Comparison of ENCODE assay signal across 8 cellular contexts in the genomic region with DNA sequence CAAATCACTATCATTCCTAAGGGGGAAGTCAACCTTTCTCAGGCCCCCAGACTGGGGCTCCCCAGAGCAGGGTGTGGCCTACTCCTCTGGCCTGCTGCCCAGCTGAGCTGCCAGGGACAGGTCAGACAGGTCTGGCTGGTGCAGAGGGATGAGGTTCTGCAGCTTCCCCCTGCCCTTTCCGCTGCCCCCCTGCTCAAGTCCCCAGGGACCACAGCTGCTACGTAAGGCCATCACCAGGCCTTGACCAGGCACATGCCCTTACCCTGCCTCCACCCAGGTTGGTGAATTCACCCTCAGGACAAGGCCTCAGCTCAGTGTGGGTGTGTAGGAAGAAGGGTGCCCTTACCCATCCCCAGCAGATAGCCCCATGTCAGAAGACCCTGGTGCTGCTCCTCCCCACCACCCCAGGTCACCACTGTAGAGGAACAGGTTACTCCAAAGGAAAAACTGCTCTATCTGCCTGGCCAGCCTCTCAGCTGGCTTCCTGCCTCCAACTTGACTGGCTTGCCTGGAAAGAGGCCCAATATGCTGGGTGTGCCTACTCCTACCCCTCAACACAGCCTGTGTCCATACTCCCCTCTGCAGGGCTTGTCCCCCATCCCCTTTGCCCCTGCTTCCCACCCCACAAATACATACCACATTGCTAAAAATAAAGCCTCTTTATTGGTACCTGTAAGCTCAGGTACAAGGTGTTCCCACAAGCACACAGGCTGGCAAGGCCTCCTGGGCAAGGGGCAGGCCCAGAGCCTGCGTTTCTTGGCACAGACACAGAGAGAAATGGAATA. TPM values are rescaled to one million over a fixed set of nuclear protein-coding genes. Genes with fewer than 3 reads are reported as not detected.
DNase-seq lines count a peak whose midpoint lies in the region; ATAC-seq and TF ChIP-seq lines count a peak whose summit lies in the region.

No MANE protein-coding gene starts in this region.

- H3K4me3 ChIP-seq in PC-9 (no peak overlapping the region; the same call in 1 of the 2 replicates), fibroblast of lung (replicated peaks in 1 of 4; ENCODE audit: control extremely low read depth in 1 of 4, insufficient read depth in 1 of 4, low read depth in 3 of 4, low read length in 4 of 4) (no peak overlapping the region), psoas muscle (peak overlapping the region; percentile 6)

- no peaks in the 10 kb centered on the region for H3K9me2 ChIP-seq in PC-9 (ENCODE audit: insufficient read depth)

- H2AFZ ChIP-seq in PC-9: no peak overlapping the region
- no peak overlapping the region for H2AFZ ChIP-seq in fibroblast of lung (ENCODE audit: low read length)

- DNase-seq in EL (peak; percentile 48), PC-9 (peak; percentile 92 to 97), fibroblast of lung (ENCODE audit: low read depth in 2 of 2) (peak; percentile 26 to 45), psoas muscle (peak; percentile 59 to 66), GM20000 (ENCODE audit: low spot score) (no peak)
- no peak for DNase-seq in activated CD4-positive, CD25-positive, alpha-beta regulatory T cell (lab: John Stamatoyannopoulos, UW)

- H3K27ac ChIP-seq in PC-9 (peak overlapping the region; percentile 77), fibroblast of lung (ENCODE audit: insufficient read depth, low read length) (no peak overlapping the region), psoas muscle (peak overlapping the region; percentile 77)

- ATAC-seq in psoas muscle (peak in 2 of 4 donors; percentile 18 to 24), GM18867 (IDR thresholded peaks at IDR 0.05; ENCODE audit: unreplicated experiment) (no peak), GM21423 (IDR thresholded peaks at IDR 0.05; ENCODE audit: unreplicated experiment) (no peak)

- BruUV-seq in PC-9 (replicated peaks; lab: Mats Ljungman, UMichigan): no TSS peak

- H3K36me3 ChIP-seq in PC-9 (ENCODE audit: low read depth): no peaks in the 10 kb centered on the region
- peaks cover 27% of the 10 kb centered on the region for H3K36me3 ChIP-seq in fibroblast of lung (ENCODE audit: control insufficient read depth, insufficient read depth, low read length)
- H3K36me3 ChIP-seq in psoas muscle (ENCODE audit: insufficient read depth in 1 of 2, low read depth in 1 of 2): peaks cover 8 to 66% of the 10 kb centered on the region in 2 donors

- intact Hi-C loops in PC-9 (cut with micrococcal nuclease; ENCODE audit: unreplicated experiment): loop anchor here (1.0 to 10.0 kb wide), 5 partner anchors 10 to 1197 kb away; a partner anchor contains a TSS
- intact Hi-C loops in psoas muscle (cut with DNase I): loop anchor here in 1 of 2 donors (5.0 kb wide), 1 partner anchor 34 kb away; a partner anchor contains a TSS

- H3K4me1 ChIP-seq in PC-9 (replicated peaks; ENCODE audit: insufficient read depth) (peaks cover 52% of the 10 kb centered on the region), fibroblast of lung (ENCODE audit: control insufficient read depth, extremely low read depth, insufficient read depth, low read length) (peaks cover 7% of the 10 kb centered on the region), psoas muscle (peaks cover 37% of the 10 kb centered on the region)

- peaks cover 37% of the 10 kb centered on the region for H3F3A ChIP-seq in PC-9 (ENCODE audit: insufficient read depth, low read depth)

- 41 to 48% (median 42%) methylated on average over 3 of the region's 3 CpGs for WGBS in psoas muscle, 3 donors

- H3K4me2 ChIP-seq in PC-9 (peak overlapping the region; percentile 76), fibroblast of lung (ENCODE audit: extremely low read depth, insufficient read depth, low read length) (no peak overlapping the region)

- H3K79me2 ChIP-seq in PC-9 (ENCODE audit: low read depth): peaks cover 13% of the 10 kb centered on the region
- H3K79me2 ChIP-seq in fibroblast of lung (ENCODE audit: control insufficient read depth, insufficient read depth, low read length): peaks cover 12% of the 10 kb centered on the region

- CTCF ChIA-PET in PC-9 (lab: Charles Lee): no interaction called here

- H3K27me3 ChIP-seq in PC-9 (ENCODE audit: insufficient read depth, low read depth): no peaks in the 10 kb centered on the region
- no peaks in the 10 kb centered on the region for H3K27me3 ChIP-seq in fibroblast of lung (ENCODE audit: control insufficient read depth, insufficient read depth, low read length)
- H3K27me3 ChIP-seq in psoas muscle (ENCODE audit: insufficient read depth in 3 of 3, low read length in 2 of 3): no peaks in the 10 kb centered on the region

- POLR2A ChIA-PET in PC-9 (lab: Charles Lee; ENCODE audit: unreplicated experiment): interaction anchor here (0.6 to 1.1 kb wide), 4 partner anchors 8 to 36 kb away, joined by 3 to 32 read pairs (median 16); no protein-coding TSS in a partner anchor

- no peaks in the 10 kb centered on the region for H3K9me3 ChIP-seq in PC-9 (ENCODE audit: insufficient read depth, low read depth)
- H3K9me3 ChIP-seq in fibroblast of lung (ENCODE audit: control insufficient read depth, insufficient read depth, low read depth, low read length): no peaks in the 10 kb centered on the region
- H3K9me3 ChIP-seq in psoas muscle: no peaks in the 10 kb centered on the region

- H3K9ac ChIP-seq in fibroblast of lung (ENCODE audit: insufficient read depth, low read length): no peak overlapping the region

- TF ChIP-seq CTCF in PC-9 (conservative IDR thresholded peaks at IDR 0.05): no peak
- no peak for TF ChIP-seq CTCF in fibroblast of lung (conservative IDR thresholded peaks at IDR 0.05 in 1 of 2, IDR thresholded peaks at IDR 0.05 in 1 of 2; ENCODE audit: low read depth in 1 of 2, low read length in 2 of 2)
- no peak for TF ChIP-seq CTCF in psoas muscle (IDR thresholded peaks at IDR 0.05)
- no peak for TF ChIP-seq CTCF in GM20000 (IDR thresholded peaks at IDR 0.05; ENCODE audit: extremely low read depth, missing control alignments)

- no peaks in the 10 kb centered on the region for H4K20me1 ChIP-seq in PC-9 (ENCODE audit: insufficient read depth)
- H4K20me1 ChIP-seq in fibroblast of lung (ENCODE audit: control insufficient read depth, extremely low read depth, insufficient read depth, low read length): no peaks in the 10 kb centered on the region

RNA-seq across cellular contexts. Expression of a gene that starts 12.0 kb away (rescaled TPM):
- total RNA-seq in PC-9 (2021) (9.2 and 10.3 TPM in 2 replicates), fibroblast of lung (6.3 and 6.7 TPM in 2 replicates), psoas muscle (10 to 100 TPM in 3 of 4 donors, 1 to 10 TPM in 1; 8.5 to 41.8 (median 30.0) TPM)
- polyA plus RNA-seq in fibroblast of lung (4.0 and 6.3 TPM in 2 replicates), psoas muscle (10 to 100 TPM; 10.1 to 66.4 (median 14.0) TPM)
- 4.5 and 7.0 TPM in 2 replicates for polyA plus RNA-seq in fibroblast of lung (2012)
- 8.1 and 20.8 TPM in 2 replicates for polyA minus RNA-seq in fibroblast of lung (ENCODE audit: low replicate concordance)

RNA-seq across cellular contexts. Expression of a gene that starts 33.9 kb away (rescaled TPM):
- 9.0 and 9.5 TPM in 2 replicates for total RNA-seq in PC-9 (2021)
- 1.5 and 2.1 TPM in 2 replicates for total RNA-seq in fibroblast of lung
- polyA plus RNA-seq in fibroblast of lung: 1.6 and 1.8 TPM in 2 replicates
- 1.5 and 1.7 TPM in 2 replicates for polyA plus RNA-seq in fibroblast of lung (2012)
- polyA minus RNA-seq in fibroblast of lung (ENCODE audit: low replicate concordance): 2.9 and 3.3 TPM in 2 replicates
- 1 to 10 TPM in 1 of 4 donors, under 1 TPM in 3; 0.52 to 1.2 (median 0.78) TPM for total RNA-seq in psoas muscle
- under 1 TPM; 0.62 to 1.00 (median 0.98) TPM for polyA plus RNA-seq in psoas muscle

RNA-seq across cellular contexts. Expression of a gene that starts 34.0 kb away (rescaled TPM):
- total RNA-seq in PC-9 (2021) (43.4 and 44.4 TPM in 2 replicates), fibroblast of lung (27.2 and 37.5 TPM in 2 replicates), psoas muscle (10 to 100 TPM; 34.3 to 46.7 (median 42.6) TPM)
- polyA plus RNA-seq in fibroblast of lung (32.1 and 34.3 TPM in 2 replicates), psoas muscle (10 to 100 TPM; 27.3 to 37.3 (median 34.4) TPM)
- polyA plus RNA-seq in fibroblast of lung (2012): 30.9 and 33.4 TPM in 2 replicates
- polyA minus RNA-seq in fibroblast of lung (ENCODE audit: low replicate concordance): 80.7 and 103 TPM in 2 replicates

RNA-seq across cellular contexts. Expression of a gene that starts 51.0 kb away (rescaled TPM):
- not detected in 2 replicates for total RNA-seq in PC-9 (2021)
- total RNA-seq in fibroblast of lung: not detected in 2 replicates
- polyA plus RNA-seq in fibroblast of lung: 0.03 and 0.05 TPM in 2 replicates
- polyA plus RNA-seq in fibroblast of lung (2012): 0.07 TPM in 1 of 2 replicates, not detected in the other
- not detected in 2 replicates for polyA minus RNA-seq in fibroblast of lung (ENCODE audit: low replicate concordance)
- 1,000 to 10,000 TPM in 1 of 4 donors, 100 to 1,000 TPM in 3; 601 to 2,126 (median 834) TPM for total RNA-seq in psoas muscle
- polyA plus RNA-seq in psoas muscle: 100 to 1,000 TPM; 111 to 561 (median 523) TPM

Comparison
In these comparisons a context has a peak if more than half of its experiments do, and no peak if none do; other contexts are left out.
1. DNase-seq: peak in EL (single experiment), PC-9 (2 of 2), fibroblast of lung (2 of 2) and psoas muscle (2 of 2); none in activated CD4-positive, CD25-positive, alpha-beta regulatory T cell (0 of 4) and GM20000 (single experiment).